In genomic region chr14:32313977-32314376, GRCh38 we compare ENCODE assay signal across 18 cellular contexts. TPM values are rescaled to one million over a fixed set of nuclear protein-coding genes. Genes with fewer than 3 reads are reported as not detected.
DNase-seq lines count a peak whose midpoint lies in the region; ATAC-seq and TF ChIP-seq lines count a peak whose summit lies in the region.
"Had no signal": no experiment of that assay in that cellular context is flagged by ENCODE, and none has a peak within 500 bp of the region (broad histone marks: within the 10 kb centered on the region; RNA-seq: fewer than 3 reads in every experiment).

No MANE protein-coding gene starts in this region.

- H3K56ac ChIP-seq in mesendoderm (ENCODE audit: low read length) = no peak overlapping the region

- H3K4ac ChIP-seq in mesendoderm (ENCODE audit: low read depth, low read length) = no peak overlapping the region

- no peak overlapping the region for H4K8ac ChIP-seq in mesendoderm (ENCODE audit: low read depth, low read length)

- H2BK5ac ChIP-seq in mesendoderm (ENCODE audit: low read length) = no peak overlapping the region

- H3K27me3 ChIP-seq in mesendoderm (ENCODE audit: insufficient read depth, low read length, poor library complexity) (no peaks in the 10 kb centered on the region), upper lobe of left lung (no peaks in the 10 kb centered on the region)

- H4K5ac ChIP-seq in mesendoderm (ENCODE audit: low read length) = no peak overlapping the region

- no CpG with 5 or more reads among the region's 5 CpGs for WGBS in mesendoderm (ENCODE audit: extremely low coverage, insufficient coverage, low lambda C conversion rate)
- WGBS in upper lobe of left lung, 2 donors = 90 to 91% methylated on average over 5 of the region's 5 CpGs

- H3K27me3 Mint-ChIP-seq in stimulated activated memory B cell treated with anti-CD40 and anti-IgM and Interleukin-4, amounts not matched to agents 10 μg/mL and 1 μg/mL and 100 μg/mL, for 72 hours = peaks cover 11% of the 10 kb centered on the region

- no peak for TF ChIP-seq CTCF in upper lobe of left lung (IDR thresholded peaks at IDR 0.05)

- H3K4me1 ChIP-seq in mesendoderm (ENCODE audit: control insufficient read depth, low read depth, low read length) (peaks cover 2% of the 10 kb centered on the region), upper lobe of left lung (no peaks in the 10 kb centered on the region)

- H2BK15ac ChIP-seq in mesendoderm (replicated peaks; ENCODE audit: low read depth) = no peak overlapping the region

- H3K79me2 ChIP-seq in mesendoderm (ENCODE audit: control insufficient read depth, insufficient read depth, low read length) = no peaks in the 10 kb centered on the region

- peaks cover 4% of the 10 kb centered on the region for H3K36me3 Mint-ChIP-seq in stimulated activated memory B cell treated with anti-CD40 and anti-IgM and Interleukin-4, amounts not matched to agents 10 μg/mL and 1 μg/mL and 100 μg/mL, for 72 hours
- H3K36me3 Mint-ChIP-seq: CD14-positive monocyte, T-cell had no signal

- H3K36me3 ChIP-seq in mesendoderm (ENCODE audit: control insufficient read depth, insufficient read depth, low read length) (no peaks in the 10 kb centered on the region), upper lobe of left lung (no peaks in the 10 kb centered on the region)

- H3K4me3 Mint-ChIP-seq in stimulated activated memory B cell treated with anti-CD40 and anti-IgM and Interleukin-4, amounts not matched to agents 10 μg/mL and 1 μg/mL and 100 μg/mL, for 72 hours = no peak overlapping the region
- H3K4me3 Mint-ChIP-seq: CD14-positive monocyte, GM23338, T-cell had no signal

- no peak overlapping the region for H3K23ac ChIP-seq in mesendoderm (ENCODE audit: low read length)

- no peak for TF ChIP-seq POLR2A in upper lobe of left lung (IDR thresholded peaks at IDR 0.05)

- H3K18ac ChIP-seq in mesendoderm (ENCODE audit: low read length) = no peak overlapping the region

- H3K4me2 ChIP-seq in mesendoderm (ENCODE audit: low read length) = no peak overlapping the region
- H3K4me2 ChIP-seq: GM23338, SK-N-SH had no signal

- H3K79me1 ChIP-seq in mesendoderm (ENCODE audit: low read length) = no peaks in the 10 kb centered on the region

- ATAC-seq in upper lobe of left lung (ENCODE audit: low FRiP score in 2 of 2) (no peak), HG02970 (IDR thresholded peaks at IDR 0.05; ENCODE audit: low FRiP score, unreplicated experiment) (no peak)
- no peak for ATAC-seq in stimulated activated memory B cell treated with anti-CD40 and anti-IgM and Interleukin-4, amounts not matched to agents 10 μg/mL and 1 μg/mL and 100 μg/mL, for 72 hours
- ATAC-seq: GM23338, T-cell had no signal

- DNase-seq in DMS53 (lab: John Stamatoyannopoulos, UW) (peak; percentile 7), DMS53 treated with DMSO at 0.1 percent for 48 hours (lab: John Stamatoyannopoulos, UW; ENCODE audit: unreplicated experiment) (no peak), COR-L47 (lab: John Stamatoyannopoulos, UW) (peak; percentile 56), NCI-H2029 (lab: John Stamatoyannopoulos, UW) (peak; percentile 55), mesendoderm (peak; percentile 11), upper lobe of left lung (no peak)
- DNase-seq: 8988T, DMS79, HCEC 1CT, NCI-H345, NCI-H526, SHP77, SK-N-SH, T-cell had no signal

- H3K27ac ChIP-seq in mesendoderm (ENCODE audit: low read depth, low read length) (no peak overlapping the region), upper lobe of left lung (no peak overlapping the region)

- no peak overlapping the region for H2BK120ac ChIP-seq in mesendoderm (ENCODE audit: low read depth, low read length)

- H3K9ac ChIP-seq in mesendoderm (ENCODE audit: low read length) = no peak overlapping the region
- H3K9ac ChIP-seq: SK-N-SH had no signal

- no peak overlapping the region for H2AK5ac ChIP-seq in mesendoderm (ENCODE audit: low read length)

- TF ChIP-seq EP300 in upper lobe of left lung (IDR thresholded peaks at IDR 0.05) = no peak

- H3K9me3 ChIP-seq in upper lobe of left lung = no peaks in the 10 kb centered on the region
- H3K9me3 ChIP-seq: SK-N-SH had no signal

- no peaks in the 10 kb centered on the region for H3K4me1 Mint-ChIP-seq in stimulated activated memory B cell treated with anti-CD40 and anti-IgM and Interleukin-4, amounts not matched to agents 10 μg/mL and 1 μg/mL and 100 μg/mL, for 72 hours
- H3K4me1 Mint-ChIP-seq: CD14-positive monocyte, GM23338, T-cell had no signal

- H3K27ac Mint-ChIP-seq in stimulated activated memory B cell treated with anti-CD40 and anti-IgM and Interleukin-4, amounts not matched to agents 10 μg/mL and 1 μg/mL and 100 μg/mL, for 72 hours = no peak overlapping the region
- H3K27ac Mint-ChIP-seq: CD14-positive monocyte, GM23338, T-cell had no signal

- no peak overlapping the region for H3K4me3 ChIP-seq in mesendoderm (ENCODE audit: low read length)
- no peak overlapping the region for H3K4me3 ChIP-seq in upper lobe of left lung
- H3K4me3 ChIP-seq: GM23338 had no signal

- no peaks in the 10 kb centered on the region for H3K9me3 Mint-ChIP-seq in stimulated activated memory B cell treated with anti-CD40 and anti-IgM and Interleukin-4, amounts not matched to agents 10 μg/mL and 1 μg/mL and 100 μg/mL, for 72 hours
- H3K9me3 Mint-ChIP-seq: GM23338, T-cell had no signal

RNA-seq across cellular contexts. Expression of gene AKAP6, which starts 15.1 kb away (rescaled TPM):
- polyA plus RNA-seq in mesendoderm (2013, experiment 1 of 2) = 0.24 TPM
- polyA plus RNA-seq in mesendoderm (2013, experiment 2 of 2) = 0.13 TPM
- total RNA-seq in upper lobe of left lung = 10 to 100 TPM in 3 of 6 donors, 1 to 10 TPM in 3; 6.2 to 27.7 (median 10.7) TPM
- polyA plus RNA-seq: CD14-positive monocyte had no signal

Comparison
In these comparisons a context has a peak if more than half of its experiments do, and no peak if none do; other contexts are left out.
1. DNase-seq: peak in DMS53 (single experiment), COR-L47 (single experiment), NCI-H2029 (single experiment) and mesendoderm (single experiment); none in DMS53 treated with DMSO at 0.1 percent for 48 hours (single experiment) and upper lobe of left lung (0 of 2).